Comparison of ENCODE assay signal across 15 cellular contexts in the genomic region with DNA sequence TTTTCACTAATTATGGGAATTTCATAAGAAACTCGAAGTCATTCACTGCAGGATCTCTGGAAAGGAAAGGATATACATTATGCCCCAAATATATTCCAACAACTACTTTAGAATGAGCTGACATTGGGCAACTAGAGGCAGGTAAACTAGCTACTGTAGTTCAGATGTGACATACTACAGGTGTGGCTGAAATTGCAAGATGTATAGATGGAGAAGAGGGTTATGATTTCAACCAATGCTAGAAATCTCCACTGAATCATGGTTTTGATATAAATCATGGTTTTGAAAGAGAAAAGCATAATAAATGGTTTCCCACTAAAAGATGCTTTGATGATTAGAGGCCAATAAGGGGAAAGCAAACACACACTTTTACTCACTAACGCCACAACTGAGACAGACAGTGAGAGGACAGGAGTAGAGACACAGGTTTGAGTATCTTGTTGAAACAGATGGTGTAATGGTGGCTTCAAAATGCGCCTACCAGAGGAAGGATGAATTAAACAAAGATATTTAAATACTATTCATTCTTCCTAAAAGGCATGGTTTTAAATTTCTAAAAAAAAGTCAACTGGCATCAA.
DNase-seq lines count a peak whose midpoint lies in the region; ATAC-seq lines count a peak whose summit lies in the region.
"Had no signal": no experiment of that assay in that cellular context is flagged by ENCODE, and none has a peak within 500 bp of the region (broad histone marks: within the 10 kb centered on the region; RNA-seq: fewer than 3 reads in every experiment).

No MANE protein-coding gene starts in this region.

- no peak for DNase-seq in activated CD4-positive, alpha-beta T cell treated with anti-CD3 and anti-CD28 coated beads for 36 hours
- no peak for DNase-seq in activated CD4-positive, alpha-beta T cell treated with anti-CD3 and anti-CD28 coated beads for 4 hours
- DNase-seq in activated naive CD4-positive, alpha-beta T cell treated with anti-CD3 and anti-CD28 coated beads, Interleukin-2, amount 50 U/mL, for 72 hours (ENCODE audit: low spot score in 2 of 2) = no peak
- no peak for DNase-seq in activated naive CD4-positive, alpha-beta T cell treated with Interleukin-2 at 50 U/mL for 16 hours
- DNase-seq: AML-193; Caco-2; Calu3; CD4-positive, alpha-beta T cell; CD8-positive, alpha-beta T cell; DMS79 treated with DMSO at 0.1 percent for 48 hours; GF-D8 had no signal

- ATAC-seq in activated CD4-positive, alpha-beta T cell treated with anti-CD3 and anti-CD28 coated beads for 36 hours = peak; percentile 73
- peak; percentile 33 to 94 for ATAC-seq in activated naive CD4-positive, alpha-beta T cell treated with anti-CD3 and anti-CD28 coated beads, Interleukin-2, amount 50 U/mL, for 72 hours
- peak; percentile 77 for ATAC-seq in activated T-helper 17 cell treated with anti-CD3 and anti-CD28 coated beads, Interleukin-2, amount 50 U/mL, for 72 hours (replicated peaks)
- ATAC-seq in HG02884 (IDR thresholded peaks at IDR 0.05; ENCODE audit: unreplicated experiment) = no peak
- ATAC-seq: A549; CD8-positive, alpha-beta T cell had no signal

- H3K4me1 Mint-ChIP-seq in activated CD4-positive, alpha-beta T cell treated with anti-CD3 and anti-CD28 coated beads for 36 hours = no peaks in the 10 kb centered on the region
- no peaks in the 10 kb centered on the region for H3K4me1 Mint-ChIP-seq in activated T-helper 17 cell treated with anti-CD3 and anti-CD28 coated beads, Interleukin-2, amount 50 U/mL, for 72 hours
- H3K4me1 Mint-ChIP-seq: B cell had no signal

- H3K27ac Mint-ChIP-seq in activated CD4-positive, alpha-beta T cell treated with anti-CD3 and anti-CD28 coated beads for 36 hours = no peak overlapping the region
- H3K27ac Mint-ChIP-seq in activated naive CD4-positive, alpha-beta T cell treated with anti-CD3 and anti-CD28 coated beads, Interleukin-2, amount 50 U/mL, for 72 hours = no peak overlapping the region
- H3K27ac Mint-ChIP-seq in activated T-helper 17 cell treated with anti-CD3 and anti-CD28 coated beads, Interleukin-2, amount 50 U/mL, for 72 hours = no peak overlapping the region
- H3K27ac Mint-ChIP-seq: B cell; CD4-positive, alpha-beta T cell; CD8-positive, alpha-beta T cell had no signal

- peaks cover 8% of the 10 kb centered on the region for H3K9me3 Mint-ChIP-seq in activated CD4-positive, alpha-beta T cell treated with anti-CD3 and anti-CD28 coated beads for 36 hours (ENCODE audit: low read depth)
- peaks cover 7 to 9% of the 10 kb centered on the region in 2 donors for H3K9me3 Mint-ChIP-seq in activated naive CD4-positive, alpha-beta T cell treated with anti-CD3 and anti-CD28 coated beads, Interleukin-2, amount 50 U/mL, for 72 hours
- peaks cover 7% of the 10 kb centered on the region for H3K9me3 Mint-ChIP-seq in activated T-helper 17 cell treated with anti-CD3 and anti-CD28 coated beads, Interleukin-2, amount 50 U/mL, for 72 hours

- no peak overlapping the region for H3K4me3 Mint-ChIP-seq in activated CD4-positive, alpha-beta T cell treated with anti-CD3 and anti-CD28 coated beads for 36 hours
- H3K4me3 Mint-ChIP-seq in activated T-helper 17 cell treated with anti-CD3 and anti-CD28 coated beads, Interleukin-2, amount 50 U/mL, for 72 hours = no peak overlapping the region
- H3K4me3 Mint-ChIP-seq: B cell; CD4-positive, alpha-beta T cell; CD8-positive, alpha-beta T cell had no signal

- H3K27me3 Mint-ChIP-seq in activated CD4-positive, alpha-beta T cell treated with anti-CD3 and anti-CD28 coated beads for 36 hours = no peaks in the 10 kb centered on the region
- H3K27me3 Mint-ChIP-seq in activated T-helper 17 cell treated with anti-CD3 and anti-CD28 coated beads, Interleukin-2, amount 50 U/mL, for 72 hours = no peaks in the 10 kb centered on the region
- H3K27me3 Mint-ChIP-seq: B cell; CD4-positive, alpha-beta T cell had no signal

- CTCF ChIA-PET in activated CD4-positive, alpha-beta T cell treated with anti-CD3 and anti-CD28 coated beads for 36 hours (lab: Charles Lee) = no interaction called here

- peaks cover 4% of the 10 kb centered on the region for H3K36me3 Mint-ChIP-seq in activated CD4-positive, alpha-beta T cell treated with anti-CD3 and anti-CD28 coated beads for 36 hours (ENCODE audit: low read depth)
- H3K36me3 Mint-ChIP-seq in activated naive CD4-positive, alpha-beta T cell treated with anti-CD3 and anti-CD28 coated beads, Interleukin-2, amount 50 U/mL, for 72 hours = peaks cover 0 to 8% of the 10 kb centered on the region in 2 donors
- peaks cover 10% of the 10 kb centered on the region for H3K36me3 Mint-ChIP-seq in activated T-helper 17 cell treated with anti-CD3 and anti-CD28 coated beads, Interleukin-2, amount 50 U/mL, for 72 hours (ENCODE audit: low read depth)

- POLR2A ChIA-PET in activated CD4-positive, alpha-beta T cell treated with anti-CD3 and anti-CD28 coated beads for 36 hours (lab: Charles Lee) = no interaction called here

- intact Hi-C loops in activated CD4-positive, alpha-beta T cell treated with anti-CD3 and anti-CD28 coated beads for 36 hours (cut with DNase I, micrococcal nuclease) = no loop called here
